17 cellular contexts compared by ENCODE assay signal in the genomic region with DNA sequence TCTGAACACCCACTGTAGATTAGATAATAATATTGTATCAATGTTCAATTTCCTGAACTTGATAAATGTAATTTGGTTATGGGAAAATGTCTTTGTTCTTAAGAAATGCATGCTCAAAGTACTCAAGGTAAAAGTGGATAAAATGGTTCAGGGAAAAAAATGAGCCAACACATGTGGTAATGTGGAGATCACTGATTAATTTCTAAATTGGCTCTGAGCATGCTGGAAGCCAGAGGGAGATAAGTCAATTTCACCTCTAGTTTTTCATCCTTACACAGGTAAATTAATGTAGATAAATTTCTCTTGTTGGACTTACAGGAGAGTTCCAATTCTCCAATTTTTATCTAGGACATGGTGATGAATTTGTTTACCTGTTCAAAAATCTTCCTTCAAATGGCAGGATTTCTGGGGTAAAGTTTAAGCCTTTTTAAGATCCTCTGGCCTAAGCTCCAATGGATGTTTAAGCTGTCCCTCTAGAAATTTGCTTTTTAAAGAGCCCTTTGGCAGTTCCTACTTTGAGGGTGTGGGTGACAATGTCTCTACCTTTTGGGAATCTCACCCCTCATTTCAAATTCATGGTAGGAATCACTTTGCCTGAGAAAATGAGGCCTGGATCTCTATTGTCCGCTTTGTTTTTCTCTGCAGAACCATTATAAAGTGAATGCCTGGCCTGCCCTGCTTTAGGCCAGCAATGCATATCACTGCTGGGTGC.
"Had no signal": no experiment of that assay in that cellular context is flagged by ENCODE, and none has a peak within 500 bp of the region (broad histone marks: within the 10 kb centered on the region; RNA-seq: fewer than 3 reads in every experiment).

No MANE protein-coding gene starts in this region.

- H3K4me3 ChIP-seq: smooth muscle cell, stomach, testis, upper lobe of left lung had no signal

- H3K27ac ChIP-seq: neutrophil, parathyroid adenoma, stomach, testis, upper lobe of left lung, WERI-Rb-1 had no signal

- H3K9me3 Mint-ChIP-seq: effector memory CD8-positive, alpha-beta T cell; natural killer cell; stimulated activated effector memory CD8-positive, alpha-beta T cell treated with anti-CD3 and anti-CD28 coated beads, Interleukin-12 subunit alpha, Interleukin-12 subunit beta, amount 100 ng/mL, for 72 hours had no signal

- H3K9ac ChIP-seq: parathyroid adenoma had no signal

- H3K27me3 Mint-ChIP-seq: activated naive CD8-positive, alpha-beta T cell; effector memory CD8-positive, alpha-beta T cell had no signal

- H3K4me1 Mint-ChIP-seq: natural killer cell had no signal

- H3K9me3 ChIP-seq: neutrophil, stomach, testis, upper lobe of left lung had no signal

- H3K27ac Mint-ChIP-seq: activated naive CD8-positive, alpha-beta T cell; effector memory CD8-positive, alpha-beta T cell; natural killer cell; stimulated activated effector memory CD8-positive, alpha-beta T cell treated with anti-CD3 and anti-CD28 coated beads, Interleukin-12 subunit alpha, Interleukin-12 subunit beta, amount 100 ng/mL, for 72 hours had no signal

- ATAC-seq: effector memory CD8-positive, alpha-beta T cell; natural killer cell; sciatic nerve; stimulated activated effector memory CD8-positive, alpha-beta T cell treated with anti-CD3 and anti-CD28 coated beads, Interleukin-12 subunit alpha, Interleukin-12 subunit beta, amount 100 ng/mL, for 72 hours had no signal

- H3K27me3 ChIP-seq: neutrophil, stomach, testis, upper lobe of left lung had no signal

- H3K4me3 Mint-ChIP-seq: activated naive CD8-positive, alpha-beta T cell; effector memory CD8-positive, alpha-beta T cell; natural killer cell; stimulated activated effector memory CD8-positive, alpha-beta T cell treated with anti-CD3 and anti-CD28 coated beads, Interleukin-12 subunit alpha, Interleukin-12 subunit beta, amount 100 ng/mL, for 72 hours had no signal

- DNase-seq: activated CD4-positive, alpha-beta T cell treated with anti-CD3 and anti-CD28 coated beads, Interleukin-2, amount 50 U/mL, for 4 hours; activated gamma-delta T cell treated with Interleukin-2 at 50 U/mL for 16 hours; dermis blood vessel endothelial cell; effector memory CD8-positive, alpha-beta T cell; head of caudate nucleus; natural killer cell; stimulated activated CD4-positive, alpha-beta T cell treated with anti-CD3 and anti-CD28 coated beads, Interleukin-4, amount 100 ng/mL, for 24 hours; stomach; testis; upper lobe of left lung; WERI-Rb-1 had no signal

- H3K4me1 ChIP-seq: parathyroid adenoma, stomach, upper lobe of left lung had no signal

- H3K36me3 ChIP-seq: neutrophil, stomach, upper lobe of left lung, WERI-Rb-1 had no signal

- H3K36me3 Mint-ChIP-seq: activated naive CD8-positive, alpha-beta T cell; natural killer cell; stimulated activated effector memory CD8-positive, alpha-beta T cell treated with anti-CD3 and anti-CD28 coated beads, Interleukin-12 subunit alpha, Interleukin-12 subunit beta, amount 100 ng/mL, for 72 hours had no signal
